In the genomic region with DNA sequence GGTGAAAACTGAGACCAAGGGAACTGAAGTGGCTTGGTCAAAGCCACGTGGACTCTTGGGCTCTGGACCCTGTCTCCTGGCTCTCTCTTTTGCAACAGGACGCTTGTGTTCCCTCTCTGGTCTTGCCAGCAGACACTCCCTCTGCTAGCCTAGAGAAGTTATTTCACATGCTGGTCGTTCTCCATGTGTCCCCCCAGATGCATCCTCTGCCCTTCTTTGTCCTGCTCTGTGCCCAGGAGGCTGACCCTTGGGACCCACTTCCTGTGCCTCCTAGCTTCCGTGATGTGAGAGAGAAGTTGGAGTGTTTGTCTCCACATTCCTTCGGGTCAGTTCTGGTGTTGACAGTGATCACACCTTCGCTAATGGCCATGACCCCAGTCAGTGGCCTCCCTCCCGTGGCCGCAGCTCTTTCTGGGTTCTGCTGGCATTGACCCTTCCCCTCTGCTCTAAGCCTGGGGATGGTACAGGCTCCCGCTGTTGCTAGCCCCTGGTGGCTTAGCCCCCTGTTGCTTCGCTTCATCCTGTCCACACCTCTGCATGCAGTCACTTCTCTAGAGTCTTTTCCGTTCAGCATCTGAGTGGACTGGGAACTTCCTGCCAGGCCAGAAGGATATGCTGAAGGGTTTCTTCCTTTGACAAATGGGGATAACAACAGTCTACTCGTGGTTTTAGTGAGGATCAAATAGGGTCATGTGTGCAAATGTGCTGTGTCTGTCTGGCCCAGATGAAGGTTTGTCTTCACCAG, we compare ENCODE assay signal across 30 cellular contexts.
DNase-seq lines count a peak whose midpoint lies in the region; ATAC-seq and TF ChIP-seq lines count a peak whose summit lies in the region.
"Had no signal": no experiment of that assay in that cellular context is flagged by ENCODE, and none has a peak within 500 bp of the region (broad histone marks: within the 10 kb centered on the region; RNA-seq: fewer than 3 reads in every experiment).

No MANE protein-coding gene starts in this region.

- H2BK5ac ChIP-seq in H9 (ENCODE audit: insufficient read length, low read length) = no peak overlapping the region
- no peak overlapping the region for H2BK5ac ChIP-seq in trophoblast cell (ENCODE audit: low read depth, low read length, poor library complexity)

- H3K23ac ChIP-seq in H9 (ENCODE audit: insufficient read length, low read depth, low read length) (no peak overlapping the region), trophoblast cell (ENCODE audit: low read length) (no peak overlapping the region)

- H3K27me3 ChIP-seq in H9 (ENCODE audit: insufficient read depth, low read length) (no peaks in the 10 kb centered on the region), trophoblast cell (ENCODE audit: insufficient read depth, low read length) (no peaks in the 10 kb centered on the region), aorta (ENCODE audit: control insufficient read depth in 1 of 2, insufficient read depth in 2 of 2, low read length in 1 of 2) (no peaks in the 10 kb centered on the region)
- H3K27me3 ChIP-seq: ascending aorta, colonic mucosa, heart left ventricle, pancreas, thyroid gland had no signal

- no peak overlapping the region for H2AFZ ChIP-seq in H9 (ENCODE audit: low read length)
- H2AFZ ChIP-seq in trophoblast cell (ENCODE audit: insufficient read depth, low read length, poor library complexity) = no peak overlapping the region

- H2BK120ac ChIP-seq in H9 (ENCODE audit: low read depth, low read length, poor library complexity, severe bottlenecking) = no peak overlapping the region
- no peak overlapping the region for H2BK120ac ChIP-seq in trophoblast cell (ENCODE audit: insufficient read depth, low read length, poor library complexity)

- H3K36me3 Mint-ChIP-seq in H9 (ENCODE audit: insufficient read depth in 1 of 3, low read depth in 3 of 3) = no peaks in the 10 kb centered on the region; a peak in 1 of 7 replicates
- H3K36me3 Mint-ChIP-seq in WTC11 = no peaks in the 10 kb centered on the region
- peaks cover 4% of the 10 kb centered on the region for H3K36me3 Mint-ChIP-seq in endothelial cell (ENCODE audit: low read depth, unreplicated experiment)
- H3K36me3 Mint-ChIP-seq: activated CD8-positive, alpha-beta memory T cell treated with anti-CD3 and anti-CD28 coated beads, Interleukin-2, amount 10 ng/mL, durations not matched to agents 7 days and 5 days; activated naive CD8-positive, alpha-beta T cell treated with anti-CD3 and anti-CD28 coated beads, Interleukin-2, amount 10 ng/mL, durations not matched to agents 7 days and 5 days; CD8-positive, alpha-beta T cell had no signal

- H3K79me2 ChIP-seq in H9 (ENCODE audit: insufficient read depth, low read length) (no peaks in the 10 kb centered on the region), trophoblast cell (ENCODE audit: control insufficient read depth, insufficient read depth, low read length, poor library complexity) (no peaks in the 10 kb centered on the region)

- H2BK15ac ChIP-seq in H9 (ENCODE audit: low read depth, low read length) = no peak overlapping the region

- no peak overlapping the region for H3K4ac ChIP-seq in H9 (ENCODE audit: low read depth, low read length)
- H3K4ac ChIP-seq in trophoblast cell (ENCODE audit: low read depth, low read length) = no peak overlapping the region

- ATAC-seq in WTC11 (no peak), left lobe of liver (peak; percentile 70), aorta (ENCODE audit: low FRiP score) (no peak), HG03439 (IDR thresholded peaks at IDR 0.05; ENCODE audit: unreplicated experiment) (no peak)
- ATAC-seq: activated CD8-positive, alpha-beta memory T cell treated with anti-CD3 and anti-CD28 coated beads, Interleukin-2, amount 10 ng/mL, durations not matched to agents 7 days and 5 days; activated T-cell treated with anti-CD3 and anti-CD28 coated beads, Interleukin-2, amount 50 U/mL, for 4 hours; CD8-positive, alpha-beta T cell; heart left ventricle; stimulated activated naive CD8-positive, alpha-beta T cell treated with anti-CD3 and anti-CD28 coated beads, Interleukin-15, amount 100 ng/mL, for 72 hours had no signal

- H3K36me3 ChIP-seq in trophoblast cell (ENCODE audit: control insufficient read depth in 1 of 2, insufficient read depth in 2 of 2, low read length in 2 of 2) (no peaks in the 10 kb centered on the region), aorta (ENCODE audit: control insufficient read depth in 1 of 2, insufficient read depth in 2 of 2, low read length in 1 of 2) (no peaks in the 10 kb centered on the region)
- H3K36me3 ChIP-seq: ascending aorta, colonic mucosa, heart left ventricle, lower lobe of right lung, pancreas, thyroid gland had no signal

- no peak overlapping the region for H3K4me2 ChIP-seq in H9 (ENCODE audit: insufficient read depth, insufficient read length, low read length)
- peak overlapping the region; percentile 9 for H3K4me2 ChIP-seq in trophoblast cell (ENCODE audit: low read length)
- H3K4me2 ChIP-seq: SK-N-SH had no signal

- H3T11ph ChIP-seq in H9 (ENCODE audit: low read length) = no peak overlapping the region

- TF ChIP-seq CTCF in H9 (conservative IDR thresholded peaks at IDR 0.05) (no peak), WTC11 (IDR thresholded peaks at IDR 0.05) (no peak), endothelial cell (IDR thresholded peaks at IDR 0.05; ENCODE audit: unreplicated experiment) (no peak)

- POLR2A ChIA-PET in WTC11 (lab: Charles Lee) = no interaction called here

- no peak overlapping the region for H2BK20ac ChIP-seq in H9 (ENCODE audit: low read depth, low read length, poor library complexity, severe bottlenecking)

- DNase-seq in H9 = no peak
- no peak for DNase-seq in WTC11 (ENCODE audit: low spot score)
- peak; percentile 53 for DNase-seq in left lobe of liver (ENCODE audit: low spot score)
- DNase-seq in trophoblast cell = no peak
- DNase-seq in aorta = no peak
- no peak for DNase-seq in stimulated activated CD8-positive, alpha-beta memory T cell treated with anti-CD3 and anti-CD28 coated beads, Interleukin-4, amount 100 ng/mL, for 48 hours
- DNase-seq in endothelial cell (ENCODE audit: low spot score) = no peak
- DNase-seq: activated CD4-positive, alpha-beta T cell treated with anti-CD3 and anti-CD28 coated beads, Interleukin-2, amount 50 U/mL, for 1 hour; activated CD4-positive, CD25-positive, alpha-beta regulatory T cell; activated CD8-positive, alpha-beta memory T cell treated with anti-CD3 and anti-CD28 coated beads, Interleukin-2, amount 10 ng/mL, durations not matched to agents 7 days and 5 days; activated gamma-delta T cell treated with Interleukin-2 at 50 U/mL for 16 hours; activated naive CD8-positive, alpha-beta T cell treated with anti-CD3 and anti-CD28 coated beads, Interleukin-2, amount 10 ng/mL, durations not matched to agents 7 days and 5 days; activated T-cell treated with anti-CD3 and anti-CD28 coated beads, Interleukin-2, amount 50 U/mL, for 4 hours; CD8-positive, alpha-beta T cell; colonic mucosa; effector CD8-positive, alpha-beta T cell; heart left ventricle; lower lobe of right lung; NCI-H1092; NCI-H1694 treated with DMSO at 0.1 percent for 48 hours; NCI-H446 treated with DMSO at 0.1 percent for 48 hours; NCI-H774; retina; SK-N-SH; stimulated activated naive CD8-positive, alpha-beta T cell treated with anti-CD3 and anti-CD28 coated beads, Interleukin-15, amount 100 ng/mL, for 72 hours had no signal

- H3K9me3 Mint-ChIP-seq in H9 = peaks cover 0 to 2% of the 10 kb centered on the region in 2 experiments; a peak in 2 of 5 replicates
- peaks cover 3% of the 10 kb centered on the region; the same call in 1 of the 2 replicates for H3K9me3 Mint-ChIP-seq in WTC11
- H3K9me3 Mint-ChIP-seq in endothelial cell (ENCODE audit: unreplicated experiment) = no peaks in the 10 kb centered on the region
- H3K9me3 Mint-ChIP-seq: activated naive CD8-positive, alpha-beta T cell treated with anti-CD3 and anti-CD28 coated beads, Interleukin-2, amount 10 ng/mL, durations not matched to agents 7 days and 5 days; activated T-cell treated with anti-CD3 and anti-CD28 coated beads, Interleukin-2, amount 50 U/mL, for 4 hours; T-helper 1 cell treated with Interleukin-12 subunit alpha and Interleukin-12 subunit beta and Interleukin-4 antibody, amounts not matched to agents 30 μg/mL and 1 μg/mL, for 36 hours had no signal

- H2AK5ac ChIP-seq in H9 (ENCODE audit: insufficient read length, low read length) = no peak overlapping the region
- no peak overlapping the region for H2AK5ac ChIP-seq in trophoblast cell (ENCODE audit: low read length)

- H3K4me3 Mint-ChIP-seq in H9 (no peak overlapping the region), WTC11 (no peak overlapping the region), endothelial cell (ENCODE audit: unreplicated experiment) (no peak overlapping the region)
- H3K4me3 Mint-ChIP-seq: activated CD8-positive, alpha-beta memory T cell treated with anti-CD3 and anti-CD28 coated beads, Interleukin-2, amount 10 ng/mL, durations not matched to agents 7 days and 5 days; activated naive CD8-positive, alpha-beta T cell treated with anti-CD3 and anti-CD28 coated beads, Interleukin-2, amount 10 ng/mL, durations not matched to agents 7 days and 5 days; activated T-cell treated with anti-CD3 and anti-CD28 coated beads, Interleukin-2, amount 50 U/mL, for 4 hours; CD8-positive, alpha-beta T cell; stimulated activated naive CD8-positive, alpha-beta T cell treated with anti-CD3 and anti-CD28 coated beads, Interleukin-15, amount 100 ng/mL, for 72 hours; T-helper 1 cell treated with Interleukin-12 subunit alpha and Interleukin-12 subunit beta and Interleukin-4 antibody, amounts not matched to agents 30 μg/mL and 1 μg/mL, for 36 hours had no signal

- CTCF ChIA-PET in WTC11 (lab: Charles Lee) = interaction anchor here (2.0 kb wide), 1 partner anchor 11 kb away, joined by 6 read pairs; no protein-coding TSS in a partner anchor

- H3K4me1 ChIP-seq in H9 (ENCODE audit: insufficient read depth, low read length) (peaks cover 4% of the 10 kb centered on the region; the same call in 1 of the 2 replicates), trophoblast cell (ENCODE audit: control insufficient read depth in 1 of 2, insufficient read depth in 2 of 2, low read length in 2 of 2) (peaks cover 8 to 11% of the 10 kb centered on the region in 2 experiments), aorta (ENCODE audit: control insufficient read depth in 1 of 2, insufficient read depth in 2 of 2, low read length in 2 of 2) (no peaks in the 10 kb centered on the region)

- peaks cover 22 to 27% of the 10 kb centered on the region in 2 experiments for H3K4me1 Mint-ChIP-seq in H9
- peaks cover 24% of the 10 kb centered on the region for H3K4me1 Mint-ChIP-seq in WTC11
- peaks cover 15% of the 10 kb centered on the region for H3K4me1 Mint-ChIP-seq in endothelial cell (ENCODE audit: unreplicated experiment)
- H3K4me1 Mint-ChIP-seq: activated CD8-positive, alpha-beta memory T cell treated with anti-CD3 and anti-CD28 coated beads, Interleukin-2, amount 10 ng/mL, durations not matched to agents 7 days and 5 days; activated naive CD8-positive, alpha-beta T cell treated with anti-CD3 and anti-CD28 coated beads, Interleukin-2, amount 10 ng/mL, durations not matched to agents 7 days and 5 days; stimulated activated naive CD8-positive, alpha-beta T cell treated with anti-CD3 and anti-CD28 coated beads, Interleukin-15, amount 100 ng/mL, for 72 hours had no signal

- H3K79me1 ChIP-seq in H9 (ENCODE audit: insufficient read depth, low read depth, low read length, poor library complexity, severe bottlenecking) (no peaks in the 10 kb centered on the region), trophoblast cell (ENCODE audit: low read length) (peaks cover 2% of the 10 kb centered on the region)

- no peak overlapping the region for H4K5ac ChIP-seq in H9 (ENCODE audit: insufficient read length, low read depth, low read length)

- no peak overlapping the region for H3K9ac ChIP-seq in H9 (ENCODE audit: extremely low read depth, insufficient read length, low read length)
- no peak overlapping the region for H3K9ac ChIP-seq in trophoblast cell (ENCODE audit: low read length)
- H3K9ac ChIP-seq: SK-N-SH had no signal

- no peak overlapping the region for H3K56ac ChIP-seq in H9 (ENCODE audit: insufficient read length, low read depth, low read length)

- no peaks in the 10 kb centered on the region for H4K20me1 ChIP-seq in H9 (ENCODE audit: control insufficient read depth, insufficient read depth, insufficient read length)

- H3K4me3 ChIP-seq in trophoblast cell (ENCODE audit: low read depth, low read length) (no peak overlapping the region), aorta (ENCODE audit: low read length in 2 of 2) (no peak overlapping the region)
- H3K4me3 ChIP-seq: ascending aorta, colonic mucosa, heart left ventricle, lower lobe of right lung, pancreas, thyroid gland had no signal

- no CpG with 5 or more reads among the region's 12 CpGs for WGBS in H9 (ENCODE audit: extremely low coverage, insufficient read length, low lambda C conversion rate)
- no CpG with 5 or more reads among the region's 12 CpGs for WGBS in trophoblast cell (ENCODE audit: extremely low coverage, insufficient coverage, insufficient read length)
- WGBS in aorta, 2 donors = 84 to 90% methylated on average over 12 of the region's 12 CpGs

- peak overlapping the region; percentile 11 for H2BK12ac ChIP-seq in H9 (ENCODE audit: insufficient read length, low read depth, low read length)
- H2BK12ac ChIP-seq in trophoblast cell (ENCODE audit: low read length) = no peak overlapping the region

- H3K9me3 ChIP-seq in H9 (ENCODE audit: control insufficient read depth, low read depth, low read length) (no peaks in the 10 kb centered on the region), trophoblast cell (ENCODE audit: insufficient read depth, low read depth, low read length) (no peaks in the 10 kb centered on the region), aorta (ENCODE audit: control insufficient read depth, low read length) (no peaks in the 10 kb centered on the region)
- H3K9me3 ChIP-seq: ascending aorta, colonic mucosa, heart left ventricle, lower lobe of right lung, pancreas, SK-N-SH, thyroid gland had no signal

- no peaks in the 10 kb centered on the region for H3K23me2 ChIP-seq in H9 (ENCODE audit: insufficient read length, low read depth, low read length, poor library complexity, severe bottlenecking)

- H4K91ac ChIP-seq in H9 (ENCODE audit: insufficient read length, low read depth, low read length) (peak overlapping the region; percentile 19), trophoblast cell (ENCODE audit: low read depth, low read length) (no peak overlapping the region)

- H3K18ac ChIP-seq in H9 (ENCODE audit: insufficient read length, low read depth, low read length) = no peak overlapping the region
- H3K18ac ChIP-seq in trophoblast cell (ENCODE audit: low read length) = no peak overlapping the region

- H3K27ac ChIP-seq in H9 (ENCODE audit: insufficient read length, low read depth, low read length) = no peak overlapping the region
- H3K27ac ChIP-seq in trophoblast cell (ENCODE audit: low read depth, low read length) = no peak overlapping the region
- no peak overlapping the region for H3K27ac ChIP-seq in aorta (ENCODE audit: low read depth in 1 of 2, low read length in 2 of 2)
- H3K27ac ChIP-seq: ascending aorta, colonic mucosa, heart left ventricle, lower lobe of right lung had no signal

- H4K12ac ChIP-seq in trophoblast cell (ENCODE audit: low read depth, low read length) = no peak overlapping the region

- no peak overlapping the region for H3K14ac ChIP-seq in H9 (ENCODE audit: insufficient read depth, low read length)
- no peak overlapping the region for H3K14ac ChIP-seq in trophoblast cell (ENCODE audit: low read length)

- intact Hi-C loops in aorta (cut with DNase I) = no loop called here

- H3K27me3 Mint-ChIP-seq in H9 (ENCODE audit: low read depth) (no peaks in the 10 kb centered on the region; the same call in 1 of the 2 replicates), WTC11 (ENCODE audit: low read depth) (no peaks in the 10 kb centered on the region), endothelial cell (ENCODE audit: unreplicated experiment) (peaks cover 1% of the 10 kb centered on the region)
- H3K27me3 Mint-ChIP-seq: activated CD8-positive, alpha-beta memory T cell treated with anti-CD3 and anti-CD28 coated beads, Interleukin-2, amount 10 ng/mL, durations not matched to agents 7 days and 5 days had no signal

- H3K27ac Mint-ChIP-seq in H9 (peak overlapping the region in 1 of 3 experiments; percentile 76; a peak in 2 of 7 replicates), WTC11 (peak overlapping the region; percentile 12; the same call in 1 of the 2 replicates), endothelial cell (ENCODE audit: unreplicated experiment) (no peak overlapping the region)
- H3K27ac Mint-ChIP-seq: activated CD8-positive, alpha-beta memory T cell treated with anti-CD3 and anti-CD28 coated beads, Interleukin-2, amount 10 ng/mL, durations not matched to agents 7 days and 5 days; activated naive CD8-positive, alpha-beta T cell treated with anti-CD3 and anti-CD28 coated beads, Interleukin-2, amount 10 ng/mL, durations not matched to agents 7 days and 5 days; CD8-positive, alpha-beta T cell; T-helper 1 cell treated with Interleukin-12 subunit alpha and Interleukin-12 subunit beta and Interleukin-4 antibody, amounts not matched to agents 30 μg/mL and 1 μg/mL, for 36 hours had no signal

- H4K8ac ChIP-seq in H9 (replicated peaks; ENCODE audit: insufficient read length, low read depth, low read length) (no peak overlapping the region), trophoblast cell (ENCODE audit: low read depth, low read length) (no peak overlapping the region)
